ENCODE assay signal across 8 cellular contexts in the genomic region with DNA sequence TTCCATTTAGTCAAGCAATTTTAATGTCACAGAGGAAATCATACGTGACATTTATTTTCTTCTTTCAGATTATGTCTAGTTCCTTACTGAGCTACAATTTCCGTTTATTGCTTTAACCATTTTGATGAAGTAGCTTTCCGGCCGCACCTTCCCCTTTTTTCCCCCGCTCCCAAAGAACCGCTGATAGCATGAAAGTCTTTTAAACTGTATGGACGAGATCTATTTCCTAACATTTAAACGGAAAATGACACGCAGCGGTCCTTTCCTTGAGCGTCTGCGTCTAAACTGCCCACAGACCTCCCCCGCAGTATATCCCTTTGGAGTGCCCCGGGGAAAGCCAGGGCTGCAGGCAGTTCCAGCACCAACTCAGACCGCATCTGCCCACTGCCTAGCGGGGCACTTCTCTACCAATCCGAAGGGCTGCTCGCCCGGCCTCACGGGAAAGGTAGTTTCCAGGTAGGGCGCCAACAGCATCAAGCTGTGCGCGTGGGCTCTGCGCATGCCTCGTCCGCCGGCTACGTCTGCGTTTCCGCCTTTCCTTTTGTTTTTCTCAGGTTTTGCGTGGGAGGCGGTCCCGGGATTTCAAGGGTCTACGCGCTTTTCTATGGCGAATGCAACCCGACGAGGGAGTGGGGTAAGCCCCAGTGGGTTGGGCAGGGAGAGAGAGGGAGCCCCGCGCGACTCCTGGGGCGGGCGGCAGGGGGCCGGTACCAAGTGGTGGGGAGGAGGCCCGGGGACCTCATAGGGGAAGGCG. TPM values are rescaled to one million over a fixed set of nuclear protein-coding genes. Genes with fewer than 3 reads are reported as not detected.
DNase-seq lines count a peak whose midpoint lies in the region; ATAC-seq, FAIRE-seq and TF ChIP-seq lines count a peak whose summit lies in the region.

Gene ZNF33A (plus strand): TSS at position 526 of the 754 bp plus-strand sequence. CDS start 1,667 bp downstream, outside the sequence.

- H3K36me3 ChIP-seq in astrocyte (ENCODE audit: insufficient read depth, low read length) = peaks cover 1% of the 10 kb centered on the region
- peaks cover 4% of the 10 kb centered on the region for H3K36me3 ChIP-seq in rectal smooth muscle tissue (ENCODE audit: control insufficient read depth, insufficient read depth, low read length)
- H3K36me3 ChIP-seq in vagina = peaks cover 0 to 7% of the 10 kb centered on the region in 2 donors

- peaks cover 18% of the 10 kb centered on the region for H3K79me2 ChIP-seq in astrocyte (ENCODE audit: insufficient read depth, low read length)

- H3K36me3 Mint-ChIP-seq in astrocyte (ENCODE audit: low read depth, unreplicated experiment) = no peaks in the 10 kb centered on the region

- peaks cover 6% of the 10 kb centered on the region for H3K27me3 Mint-ChIP-seq in astrocyte (ENCODE audit: low read depth, unreplicated experiment)

- H3K27me3 ChIP-seq in astrocyte (ENCODE audit: insufficient read depth, low read length) = no peaks in the 10 kb centered on the region
- H3K27me3 ChIP-seq in rectal smooth muscle tissue (ENCODE audit: control insufficient read depth, insufficient read depth, low read length) = no peaks in the 10 kb centered on the region
- H3K27me3 ChIP-seq in vagina = no peaks in the 10 kb centered on the region

- peak; percentile 86 for ATAC-seq in GM18505 (IDR thresholded peaks at IDR 0.05; ENCODE audit: unreplicated experiment)
- ATAC-seq in HG02973 (IDR thresholded peaks at IDR 0.05; ENCODE audit: unreplicated experiment) = peak; percentile 83

- intact Hi-C loops in vagina (cut with DNase I) = loop anchor here (2.0 kb wide), 1 partner anchor 34 kb away; the partner anchor contains the start of gene ZNF25

- peak within 1 kb of the TSS; percentile 97 for H2AFZ ChIP-seq in astrocyte (ENCODE audit: low read depth, low read length)

- H3K9ac ChIP-seq in astrocyte (ENCODE audit: low read length) (peak within 1 kb of the TSS; percentile 82), rectal smooth muscle tissue (ENCODE audit: low read length) (peak within 1 kb of the TSS; percentile 86)

- peaks cover 2% of the 10 kb centered on the region for H3K9me3 Mint-ChIP-seq in astrocyte (ENCODE audit: unreplicated experiment)

- no peaks in the 10 kb centered on the region for H3K4me1 ChIP-seq in astrocyte (ENCODE audit: insufficient read depth, low read length)
- H3K4me1 ChIP-seq in rectal smooth muscle tissue (ENCODE audit: control insufficient read depth, insufficient read depth, low read length) = peaks cover 6% of the 10 kb centered on the region
- peaks cover 18% of the 10 kb centered on the region for H3K4me1 ChIP-seq in vagina

- peak within 1 kb of the TSS; percentile 91 for H3K4me2 ChIP-seq in astrocyte (ENCODE audit: low read length)

- DNase-seq in NCI-H1930 (lab: John Stamatoyannopoulos, UW) (peak; percentile 43 to 71), T-helper 22 cell (ENCODE audit: low read depth) (peak; percentile 90), astrocyte (ENCODE audit: low read depth) (peak; percentile 84), hepatic stellate cell (ENCODE audit: low spot score) (peak; percentile 61), vagina (ENCODE audit: extremely low spot score in 2 of 2) (peak; percentile 96 to 97)

- no peaks in the 10 kb centered on the region for H4K20me1 ChIP-seq in astrocyte (ENCODE audit: insufficient read depth, low read length)

- H3K4me3 Mint-ChIP-seq in astrocyte (ENCODE audit: unreplicated experiment) = peak within 1 kb of the TSS; percentile 83

- H3K27ac Mint-ChIP-seq in astrocyte (ENCODE audit: unreplicated experiment) = peak within 1 kb of the TSS; percentile 96

- peak within 1 kb of the TSS; percentile 82 for H3K4me3 ChIP-seq in astrocyte (ENCODE audit: insufficient read depth, low read depth, low read length)
- H3K4me3 ChIP-seq in rectal smooth muscle tissue (ENCODE audit: low read length) = peak within 1 kb of the TSS; percentile 76
- peak within 1 kb of the TSS; percentile 79 to 80 for H3K4me3 ChIP-seq in vagina

- H3K4me1 Mint-ChIP-seq in astrocyte (ENCODE audit: low read depth, unreplicated experiment) = no peaks in the 10 kb centered on the region

- no peaks in the 10 kb centered on the region for H3K9me3 ChIP-seq in astrocyte (ENCODE audit: insufficient read depth, low read depth, low read length)
- no peaks in the 10 kb centered on the region for H3K9me3 ChIP-seq in vagina

- no peak for FAIRE-seq in astrocyte (lab: Jason Lieb, UNC)

- TF ChIP-seq POLR2A in GM18505 (IDR thresholded peaks at IDR 0.05; ENCODE audit: borderline replicate concordance, extremely low read depth, insufficient read depth, insufficient read length) (no peak), vagina (IDR thresholded peaks at IDR 0.05) (peak in 1 of 2 donors; percentile 35)

- H3K27ac ChIP-seq in astrocyte (ENCODE audit: low read depth, low read length) = peak within 1 kb of the TSS; percentile 88
- H3K27ac ChIP-seq in rectal smooth muscle tissue (ENCODE audit: low read depth, low read length) = peak within 1 kb of the TSS; percentile 99
- H3K27ac ChIP-seq in vagina = peak within 1 kb of the TSS; percentile 98

- TF ChIP-seq CTCF in astrocyte (IDR thresholded peaks at IDR 0.05; ENCODE audit: insufficient read depth, low read depth, low read length) = no peak
- TF ChIP-seq CTCF in vagina (IDR thresholded peaks at IDR 0.05) = peak in 1 of 3 experiments; percentile 6

RNA-seq across cellular contexts. Expression of gene ZNF33A, which starts in this region (rescaled TPM):
- total RNA-seq in astrocyte (8.4 and 11.6 TPM in 2 replicates), vagina (18.9 TPM)

Comparison
In these comparisons a context has a peak if more than half of its experiments do, and no peak if none do; other contexts are left out.
1. Peak in every context shown above with its lines: DNase-seq, ATAC-seq, H3K4me3 ChIP-seq and H3K27ac ChIP-seq.